ENCODE assay signal across 10 cellular contexts in genomic region chr7:40706829-40707228, GRCh38.
"Had no signal": no experiment of that assay in that cellular context is flagged by ENCODE, and none has a peak within 500 bp of the region (broad histone marks: within the 10 kb centered on the region; RNA-seq: fewer than 3 reads in every experiment).

No MANE protein-coding gene starts in this region.

- H3K4me3 ChIP-seq: GM23248, HAP-1, K562 had no signal

- H3K36me3 ChIP-seq: HAP-1 had no signal

- FAIRE-seq: HTR-8/SVneo, K562 had no signal

- H2AFZ ChIP-seq: GM23248 had no signal

- H3K9ac ChIP-seq: GM23248 had no signal

- DNase-seq: GM23248, GOT3, H7, HFFc6, IMR-90, KG1 had no signal

- H3K27ac ChIP-seq: GM23248 had no signal

- ATAC-seq: HCT116, K562 had no signal

- H3K4me1 ChIP-seq: HAP-1 had no signal

- H3K9me3 ChIP-seq: HAP-1 had no signal
